ENCODE assay signal across 1 cellular context in the genomic region with DNA sequence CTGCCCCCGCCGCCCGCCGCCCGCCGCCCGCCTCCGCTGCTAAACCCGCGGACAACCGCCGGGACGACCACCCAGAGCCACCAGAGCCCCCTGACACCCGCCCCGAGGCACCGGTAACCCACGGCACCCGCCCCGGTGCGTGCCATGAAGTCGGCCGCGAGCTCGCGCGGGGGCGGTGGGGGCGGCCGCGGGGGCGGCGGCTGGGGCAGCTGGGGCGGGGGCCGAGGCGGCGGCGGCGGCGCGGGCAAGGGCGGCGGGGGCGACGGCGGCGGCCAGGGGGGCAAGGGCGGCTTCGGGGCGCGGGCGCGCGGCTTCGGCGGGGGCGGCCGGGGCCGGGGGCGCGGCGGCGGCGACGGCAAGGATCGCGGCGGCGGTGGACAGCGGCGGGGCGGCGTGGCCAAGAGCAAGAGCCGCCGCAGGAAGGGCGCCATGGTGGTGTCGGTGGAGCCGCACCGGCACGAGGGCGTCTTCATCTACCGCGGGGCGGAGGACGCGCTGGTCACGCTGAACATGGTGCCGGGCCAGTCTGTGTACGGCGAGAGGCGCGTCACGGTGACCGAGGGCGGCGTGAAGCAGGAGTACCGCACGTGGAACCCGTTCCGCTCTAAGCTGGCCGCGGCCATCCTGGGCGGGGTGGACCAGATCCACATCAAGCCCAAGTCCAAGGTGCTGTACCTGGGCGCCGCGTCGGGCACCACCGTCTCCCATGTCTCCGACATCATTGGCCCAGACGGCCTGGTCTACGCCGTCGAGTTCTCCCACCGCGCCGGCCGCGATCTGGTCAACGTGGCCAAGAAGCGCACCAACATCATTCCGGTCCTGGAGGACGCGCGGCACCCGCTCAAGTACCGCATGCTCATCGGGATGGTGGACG.
TF ChIP-seq lines count a peak whose summit lies in the region.

No MANE protein-coding gene starts in this region.

TF ChIP-seq in A549, 52 proteins besides CTCF, POLR2A, EP300 and RAD21 (continued from another document):
- TF ChIP-seq, protein P1, sequence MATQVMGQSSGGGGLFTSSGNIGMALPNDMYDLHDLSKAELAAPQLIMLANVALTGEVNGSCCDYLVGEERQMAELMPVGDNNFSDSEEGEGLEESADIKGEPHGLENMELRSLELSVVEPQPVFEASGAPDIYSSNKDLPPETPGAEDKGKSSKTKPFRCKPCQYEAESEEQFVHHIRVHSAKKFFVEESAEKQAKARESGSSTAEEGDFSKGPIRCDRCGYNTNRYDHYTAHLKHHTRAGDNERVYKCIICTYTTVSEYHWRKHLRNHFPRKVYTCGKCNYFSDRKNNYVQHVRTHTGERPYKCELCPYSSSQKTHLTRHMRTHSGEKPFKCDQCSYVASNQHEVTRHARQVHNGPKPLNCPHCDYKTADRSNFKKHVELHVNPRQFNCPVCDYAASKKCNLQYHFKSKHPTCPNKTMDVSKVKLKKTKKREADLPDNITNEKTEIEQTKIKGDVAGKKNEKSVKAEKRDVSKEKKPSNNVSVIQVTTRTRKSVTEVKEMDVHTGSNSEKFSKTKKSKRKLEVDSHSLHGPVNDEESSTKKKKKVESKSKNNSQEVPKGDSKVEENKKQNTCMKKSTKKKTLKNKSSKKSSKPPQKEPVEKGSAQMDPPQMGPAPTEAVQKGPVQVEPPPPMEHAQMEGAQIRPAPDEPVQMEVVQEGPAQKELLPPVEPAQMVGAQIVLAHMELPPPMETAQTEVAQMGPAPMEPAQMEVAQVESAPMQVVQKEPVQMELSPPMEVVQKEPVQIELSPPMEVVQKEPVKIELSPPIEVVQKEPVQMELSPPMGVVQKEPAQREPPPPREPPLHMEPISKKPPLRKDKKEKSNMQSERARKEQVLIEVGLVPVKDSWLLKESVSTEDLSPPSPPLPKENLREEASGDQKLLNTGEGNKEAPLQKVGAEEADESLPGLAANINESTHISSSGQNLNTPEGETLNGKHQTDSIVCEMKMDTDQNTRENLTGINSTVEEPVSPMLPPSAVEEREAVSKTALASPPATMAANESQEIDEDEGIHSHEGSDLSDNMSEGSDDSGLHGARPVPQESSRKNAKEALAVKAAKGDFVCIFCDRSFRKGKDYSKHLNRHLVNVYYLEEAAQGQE (IDR thresholded peaks at IDR 0.05): no peak
- TF ChIP-seq KDM1A (IDR thresholded peaks at IDR 0.05; ENCODE audit: low read depth): no peak
- TF ChIP-seq RNF2 (IDR thresholded peaks at IDR 0.05; ENCODE audit: borderline replicate concordance, low read depth): no peak
- no peak for TF ChIP-seq KDM5A (IDR thresholded peaks at IDR 0.05)
- TF ChIP-seq, protein P2, sequence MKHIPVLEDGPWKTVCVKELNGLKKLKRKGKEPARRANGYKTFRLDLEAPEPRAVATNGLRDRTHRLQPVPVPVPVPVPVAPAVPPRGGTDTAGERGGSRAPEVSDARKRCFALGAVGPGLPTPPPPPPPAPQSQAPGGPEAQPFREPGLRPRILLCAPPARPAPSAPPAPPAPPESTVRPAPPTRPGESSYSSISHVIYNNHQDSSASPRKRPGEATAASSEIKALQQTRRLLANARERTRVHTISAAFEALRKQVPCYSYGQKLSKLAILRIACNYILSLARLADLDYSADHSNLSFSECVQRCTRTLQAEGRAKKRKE (CRISPR knock-in tag; IDR thresholded peaks at IDR 0.05; ENCODE audit: low read depth): no peak
- TF ChIP-seq MYC (IDR thresholded peaks at IDR 0.05; ENCODE audit: borderline replicate concordance, low read length): no peak
- no peak for TF ChIP-seq RARB (CRISPR knock-in tag; IDR thresholded peaks at IDR 0.05)
- no peak for TF ChIP-seq HOXB5 (CRISPR knock-in tag; IDR thresholded peaks at IDR 0.05)
- no peak for TF ChIP-seq EHF (CRISPR knock-in tag; IDR thresholded peaks at IDR 0.05)
- TF ChIP-seq BHLHE40 (IDR thresholded peaks at IDR 0.05; ENCODE audit: low read depth, low read length): no peak
- no peak for TF ChIP-seq JUNB (IDR thresholded peaks at IDR 0.05)
- TF ChIP-seq FOXS1 (CRISPR knock-in tag; IDR thresholded peaks at IDR 0.05): no peak
- TF ChIP-seq, protein P3, sequence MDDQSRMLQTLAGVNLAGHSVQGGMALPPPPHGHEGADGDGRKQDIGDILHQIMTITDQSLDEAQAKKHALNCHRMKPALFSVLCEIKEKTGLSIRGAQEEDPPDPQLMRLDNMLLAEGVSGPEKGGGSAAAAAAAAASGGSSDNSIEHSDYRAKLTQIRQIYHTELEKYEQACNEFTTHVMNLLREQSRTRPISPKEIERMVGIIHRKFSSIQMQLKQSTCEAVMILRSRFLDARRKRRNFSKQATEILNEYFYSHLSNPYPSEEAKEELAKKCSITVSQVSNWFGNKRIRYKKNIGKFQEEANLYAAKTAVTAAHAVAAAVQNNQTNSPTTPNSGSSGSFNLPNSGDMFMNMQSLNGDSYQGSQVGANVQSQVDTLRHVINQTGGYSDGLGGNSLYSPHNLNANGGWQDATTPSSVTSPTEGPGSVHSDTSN (IDR thresholded peaks at IDR 0.05): no peak
- no peak for TF ChIP-seq NPAS2 (CRISPR knock-in tag; IDR thresholded peaks at IDR 0.05; ENCODE audit: borderline replicate concordance)
- TF ChIP-seq ESRRA (IDR thresholded peaks at IDR 0.05; ENCODE audit: borderline replicate concordance, low read length): no peak
- TF ChIP-seq, protein P4, sequence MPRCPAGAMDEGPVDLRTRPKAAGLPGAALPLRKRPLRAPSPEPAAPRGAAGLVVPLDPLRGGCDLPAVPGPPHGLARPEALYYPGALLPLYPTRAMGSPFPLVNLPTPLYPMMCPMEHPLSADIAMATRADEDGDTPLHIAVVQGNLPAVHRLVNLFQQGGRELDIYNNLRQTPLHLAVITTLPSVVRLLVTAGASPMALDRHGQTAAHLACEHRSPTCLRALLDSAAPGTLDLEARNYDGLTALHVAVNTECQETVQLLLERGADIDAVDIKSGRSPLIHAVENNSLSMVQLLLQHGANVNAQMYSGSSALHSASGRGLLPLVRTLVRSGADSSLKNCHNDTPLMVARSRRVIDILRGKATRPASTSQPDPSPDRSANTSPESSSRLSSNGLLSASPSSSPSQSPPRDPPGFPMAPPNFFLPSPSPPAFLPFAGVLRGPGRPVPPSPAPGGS (IDR thresholded peaks at IDR 0.05): no peak
- TF ChIP-seq, protein P5, sequence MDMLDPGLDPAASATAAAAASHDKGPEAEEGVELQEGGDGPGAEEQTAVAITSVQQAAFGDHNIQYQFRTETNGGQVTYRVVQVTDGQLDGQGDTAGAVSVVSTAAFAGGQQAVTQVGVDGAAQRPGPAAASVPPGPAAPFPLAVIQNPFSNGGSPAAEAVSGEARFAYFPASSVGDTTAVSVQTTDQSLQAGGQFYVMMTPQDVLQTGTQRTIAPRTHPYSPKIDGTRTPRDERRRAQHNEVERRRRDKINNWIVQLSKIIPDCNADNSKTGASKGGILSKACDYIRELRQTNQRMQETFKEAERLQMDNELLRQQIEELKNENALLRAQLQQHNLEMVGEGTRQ (IDR thresholded peaks at IDR 0.05): no peak
